Comparison of ENCODE assay signal across 8 cellular contexts in the genomic region with DNA sequence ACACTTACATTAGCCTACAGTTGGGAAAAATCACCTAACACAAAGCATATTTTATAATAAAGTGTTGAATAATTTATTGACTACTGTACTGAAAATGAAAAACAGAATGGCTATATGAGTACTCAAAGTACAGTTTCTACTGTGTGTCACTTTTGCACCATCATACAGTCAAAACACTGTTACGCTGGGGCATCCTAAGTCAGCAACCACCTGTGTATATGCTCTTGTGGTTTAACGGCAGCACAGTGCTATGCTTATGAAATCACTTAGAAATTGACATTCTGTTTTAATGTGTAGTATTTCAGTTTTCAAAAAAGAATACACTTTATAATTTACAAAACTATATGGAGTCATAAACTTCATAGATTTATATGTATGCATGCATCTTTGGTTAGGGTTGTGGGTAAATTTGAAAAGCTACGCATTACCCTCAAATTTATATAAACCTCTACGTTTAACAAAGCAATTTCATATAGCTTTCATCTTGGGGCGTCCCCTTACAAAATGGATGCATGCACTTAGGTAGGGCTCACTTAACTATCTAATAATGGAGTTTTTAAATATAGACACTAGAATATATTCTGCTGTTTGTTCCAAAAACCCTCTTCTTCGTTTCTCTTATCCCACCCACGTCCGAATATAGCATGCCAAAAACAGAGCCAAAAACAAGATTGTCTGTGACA.
DNase-seq lines count a peak whose midpoint lies in the region; ATAC-seq and TF ChIP-seq lines count a peak whose summit lies in the region.

No MANE protein-coding gene starts in this region.

- peak overlapping the region; percentile 97 for H3K27ac ChIP-seq in KOPT-K1 (ENCODE audit: low read depth, low read length, poor library complexity, severe bottlenecking)

- peak overlapping the region; percentile 69 to 85 for H3K4me3 ChIP-seq in cardiac fibroblast (replicated peaks in 1 of 2; ENCODE audit: low read depth in 2 of 2, low read length in 2 of 2)
- H3K4me3 ChIP-seq in neuron (ENCODE audit: low read length), result peak overlapping the region; percentile 89

- ATAC-seq in HG02798 (IDR thresholded peaks at IDR 0.05; ENCODE audit: poor library complexity, unreplicated experiment), result no peak
- no peak for ATAC-seq in HG02870 (IDR thresholded peaks at IDR 0.05; ENCODE audit: unreplicated experiment)

- H3K36me3 ChIP-seq in ES-I3 (ENCODE audit: insufficient read depth, low read length) (no peaks in the 10 kb centered on the region), KOPT-K1 (ENCODE audit: insufficient read depth, low read length) (peaks cover 20% of the 10 kb centered on the region; the same call in 1 of the 2 replicates), neuron (ENCODE audit: insufficient read depth, low read length) (no peaks in the 10 kb centered on the region)

- H3K4me1 ChIP-seq in ES-I3 (ENCODE audit: insufficient read depth, low read length) (0 out of 2 replicates have a peak, but pooled peaks cover 2% of the 10 kb centered on the region), neuron (ENCODE audit: insufficient read depth, low read length) (peaks cover 13% of the 10 kb centered on the region)

- H3K9me3 ChIP-seq in ES-I3 (ENCODE audit: control insufficient read depth, insufficient read depth, low read length) (no peaks in the 10 kb centered on the region), KOPT-K1 (ENCODE audit: insufficient read depth, low read length, poor library complexity, severe bottlenecking) (no peaks in the 10 kb centered on the region), neuron (ENCODE audit: low read length) (no peaks in the 10 kb centered on the region)

- H3K27me3 ChIP-seq in neuron (ENCODE audit: insufficient read depth, low read length), result no peaks in the 10 kb centered on the region

- peak overlapping the region; percentile 90 for H2AFZ ChIP-seq in neuron (ENCODE audit: low read depth, low read length)

- H3K9ac ChIP-seq in ES-I3 (ENCODE audit: low read depth, low read length), result peak overlapping the region; percentile 97; the same call in 1 of the 2 replicates

- DNase-seq in cardiac fibroblast (ENCODE audit: low read depth in 2 of 2) (no peak), NCI-H526 (lab: John Stamatoyannopoulos, UW) (no peak), NCI-H2029 treated with DMSO at 0.1 percent for 48 hours (lab: John Stamatoyannopoulos, UW) (no peak)

- TF ChIP-seq CTCF in cardiac fibroblast (IDR thresholded peaks at IDR 0.05; ENCODE audit: low read depth, low read length), result no peak
